8 cellular contexts compared by ENCODE assay signal in the genomic region with DNA sequence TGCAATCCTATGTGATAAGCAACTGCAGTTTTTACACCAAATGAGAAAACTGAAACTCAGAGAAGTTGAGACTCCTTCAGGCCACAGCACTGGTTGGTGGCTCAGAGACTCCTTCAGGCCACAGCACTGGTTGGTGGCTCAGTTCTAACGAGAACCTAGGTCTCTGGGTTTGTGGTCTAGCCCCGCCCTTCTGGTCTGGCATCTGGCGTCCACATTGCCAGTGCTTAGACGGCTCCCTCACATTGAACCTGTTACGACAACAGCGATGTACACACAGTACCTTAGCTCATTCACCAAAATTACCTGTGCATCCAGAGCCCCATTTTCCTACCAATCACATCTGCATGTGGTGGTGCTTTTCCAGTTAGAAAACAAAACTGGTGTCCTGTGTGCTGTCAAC.
DNase-seq lines count a peak whose midpoint lies in the region; ATAC-seq lines count a peak whose summit lies in the region.

No MANE protein-coding gene starts in this region.

- H3K4me1 ChIP-seq in SJSA1 (replicated peaks): peaks cover 26% of the 10 kb centered on the region

- H3K27ac Mint-ChIP-seq in dendritic cell treated with granulocyte-macrophage colony-stimulating factor and Interleukin-4, amounts not matched to agents 40 ng/mL and 50 ng/mL, for 4 days: peak overlapping the region; percentile 39

- no peaks in the 10 kb centered on the region for H3K9me3 ChIP-seq in SJSA1 (replicated peaks)

- H3K4me3 Mint-ChIP-seq in dendritic cell treated with granulocyte-macrophage colony-stimulating factor and Interleukin-4, amounts not matched to agents 40 ng/mL and 50 ng/mL, for 4 days: no peak overlapping the region

- no peak for DNase-seq in SJSA1 (ENCODE audit: low read depth in 1 of 2, low spot score in 2 of 2)
- peak; percentile 56 for DNase-seq in stimulated activated naive CD8-positive, alpha-beta T cell treated with anti-CD3 and anti-CD28 coated beads, Interleukin-15, Interleukin-2, amounts not matched to agents 100 U/mL and 50 U/mL, for 24 hours
- no peak for DNase-seq in SIG-M5 treated with dmso at 0.1 percent for 504 hours (lab: John Stamatoyannopoulos, UW; ENCODE audit: unreplicated experiment)
- no peak for DNase-seq in iPS-NIHi11 (ENCODE audit: low spot score)
- no peak for DNase-seq in NCI-H2029 treated with DMSO at 0.1 percent for 48 hours (lab: John Stamatoyannopoulos, UW)

- H3K27me3 ChIP-seq in SJSA1 (replicated peaks): no peaks in the 10 kb centered on the region

- no peaks in the 10 kb centered on the region for H3K27me3 Mint-ChIP-seq in dendritic cell treated with granulocyte-macrophage colony-stimulating factor and Interleukin-4, amounts not matched to agents 40 ng/mL and 50 ng/mL, for 4 days

- peak overlapping the region; percentile 64 for H3K27ac ChIP-seq in SJSA1

- ATAC-seq in GM18519 (IDR thresholded peaks at IDR 0.05; ENCODE audit: low FRiP score, unreplicated experiment) (peak; percentile 33), HG02588 (IDR thresholded peaks at IDR 0.05; ENCODE audit: unreplicated experiment) (peak; percentile 32)
- peak; percentile 50 for ATAC-seq in stimulated activated naive CD8-positive, alpha-beta T cell treated with anti-CD3 and anti-CD28 coated beads, Interleukin-15, Interleukin-2, amounts not matched to agents 100 U/mL and 50 U/mL, for 24 hours

- H3K36me3 ChIP-seq in SJSA1: peaks cover under 1% of the 10 kb centered on the region; the same call in 1 of the 2 replicates

- H3K4me1 Mint-ChIP-seq in dendritic cell treated with granulocyte-macrophage colony-stimulating factor and Interleukin-4, amounts not matched to agents 40 ng/mL and 50 ng/mL, for 4 days (ENCODE audit: low read depth): peaks cover 38% of the 10 kb centered on the region

- intact Hi-C loops in dendritic cell treated with granulocyte-macrophage colony-stimulating factor and Interleukin-4, amounts not matched to agents 40 ng/mL and 50 ng/mL, for 4 days (cut with micrococcal nuclease): no loop called here

- H3K36me3 Mint-ChIP-seq in dendritic cell treated with granulocyte-macrophage colony-stimulating factor and Interleukin-4, amounts not matched to agents 40 ng/mL and 50 ng/mL, for 4 days (ENCODE audit: low read depth): no peaks in the 10 kb centered on the region

- H3K9me3 Mint-ChIP-seq in dendritic cell treated with granulocyte-macrophage colony-stimulating factor and Interleukin-4, amounts not matched to agents 40 ng/mL and 50 ng/mL, for 4 days: no peaks in the 10 kb centered on the region

- H3K4me3 ChIP-seq in SJSA1: no peak overlapping the region
